Comparison of ENCODE assay signal across 28 cellular contexts in the genomic region with DNA sequence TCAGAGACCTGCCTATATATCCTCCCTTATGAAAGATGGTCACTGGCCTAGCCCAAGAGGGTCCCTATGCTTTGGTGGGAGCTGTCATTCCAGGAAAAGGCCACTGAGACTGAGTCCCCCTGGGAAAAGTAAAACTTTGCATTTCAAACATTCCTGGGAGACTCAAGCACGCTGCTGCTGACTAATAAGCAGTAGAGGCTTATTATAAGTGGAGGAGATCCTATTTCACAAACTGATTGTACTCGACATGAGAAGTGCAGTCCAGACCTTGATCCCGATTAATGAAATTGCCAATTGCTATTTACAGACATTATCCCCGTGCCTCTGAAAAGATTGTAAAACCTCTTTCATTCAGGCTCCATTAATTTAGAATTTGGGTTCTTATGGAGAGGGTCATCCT.
DNase-seq lines count a peak whose midpoint lies in the region; ATAC-seq, FAIRE-seq and TF ChIP-seq lines count a peak whose summit lies in the region.
"Had no signal": no experiment of that assay in that cellular context is flagged by ENCODE, and none has a peak within 500 bp of the region (broad histone marks: within the 10 kb centered on the region; RNA-seq: fewer than 3 reads in every experiment).

No MANE protein-coding gene starts in this region.

- TF ChIP-seq CTCF in PC-3 (conservative IDR thresholded peaks at IDR 0.05; ENCODE audit: low read depth, low read length) = no peak

- no peaks in the 10 kb centered on the region for H3K36me3 ChIP-seq in GM23248 (ENCODE audit: low read depth)
- H3K36me3 ChIP-seq in adipocyte (ENCODE audit: control insufficient read depth, insufficient read depth, low read length, severe bottlenecking) = no peaks in the 10 kb centered on the region
- no peaks in the 10 kb centered on the region for H3K36me3 ChIP-seq in PC-3 (ENCODE audit: low read depth, low read length)
- H3K36me3 ChIP-seq: right lobe of liver, thoracic aorta had no signal

- H3K27me3 ChIP-seq in GM23248 (replicated peaks; ENCODE audit: insufficient read depth) (no peaks in the 10 kb centered on the region), adipocyte (replicated peaks; ENCODE audit: control insufficient read depth, insufficient read depth, low read length) (no peaks in the 10 kb centered on the region), PC-3 (ENCODE audit: low read length) (peaks cover 33% of the 10 kb centered on the region)
- H3K27me3 ChIP-seq: right lobe of liver had no signal

- H3K9me3 ChIP-seq in GM23248 (ENCODE audit: low read depth) (no peaks in the 10 kb centered on the region), adipocyte (ENCODE audit: control insufficient read depth, low read length) (no peaks in the 10 kb centered on the region), PC-3 (ENCODE audit: low read length) (no peaks in the 10 kb centered on the region)
- H3K9me3 ChIP-seq: right lobe of liver, thoracic aorta had no signal

- H3K4me2 ChIP-seq in GM23248 (ENCODE audit: unreplicated experiment) = no peak overlapping the region
- H3K4me2 ChIP-seq in PC-3 (ENCODE audit: low read length) = no peak overlapping the region

- POLR2A ChIA-PET in PC-3 (lab: Charles Lee; ENCODE audit: unreplicated experiment) = no interaction called here
- POLR2A ChIA-PET in T-cell (lab: Charles Lee) = no interaction called here

- CTCF ChIA-PET in PC-3 (lab: Charles Lee) (no interaction called here), T-cell (lab: Charles Lee) (no interaction called here)

- H3K4me3 ChIP-seq in GM23248 = no peak overlapping the region
- H3K4me3 ChIP-seq in adipocyte (ENCODE audit: low read length) = no peak overlapping the region
- no peak overlapping the region for H3K4me3 ChIP-seq in PC-3 (ENCODE audit: low read length)
- H3K4me3 ChIP-seq: right lobe of liver, thoracic aorta had no signal

- no peaks in the 10 kb centered on the region for H3K36me3 Mint-ChIP-seq in T-cell
- H3K36me3 Mint-ChIP-seq: activated CD8-positive, alpha-beta memory T cell treated with anti-CD3 and anti-CD28 coated beads, Interleukin-2, amount 10 ng/mL, durations not matched to agents 7 days and 5 days; activated naive CD8-positive, alpha-beta T cell treated with anti-CD3 and anti-CD28 coated beads, Interleukin-2, amount 10 ng/mL, durations not matched to agents 7 days and 5 days had no signal

- ATAC-seq in PC-3 = no peak
- ATAC-seq in T-cell (replicated peaks in 1 of 4) = no peak
- ATAC-seq: activated CD8-positive, alpha-beta memory T cell treated with anti-CD3 and anti-CD28 coated beads, Interleukin-2, amount 10 ng/mL, durations not matched to agents 7 days and 5 days; activated T-cell treated with anti-CD3 and anti-CD28 coated beads, Interleukin-2, amount 50 U/mL, for 4 hours; right lobe of liver; stimulated activated naive CD8-positive, alpha-beta T cell treated with anti-CD3 and anti-CD28 coated beads, Interleukin-15, amount 100 ng/mL, for 72 hours had no signal

- no peaks in the 10 kb centered on the region for H3K9me2 ChIP-seq in GM23248 (ENCODE audit: insufficient read depth)
- H3K9me2 ChIP-seq in PC-3 (replicated peaks; ENCODE audit: low read length) = no peaks in the 10 kb centered on the region

- H3K79me2 ChIP-seq in GM23248 (ENCODE audit: insufficient read depth) (no peaks in the 10 kb centered on the region), PC-3 (ENCODE audit: low read length) (no peaks in the 10 kb centered on the region)

- H3K4me1 ChIP-seq in GM23248 (ENCODE audit: insufficient read depth) (no peaks in the 10 kb centered on the region), adipocyte (ENCODE audit: control insufficient read depth, insufficient read depth, low read length) (peaks cover 23% of the 10 kb centered on the region), PC-3 (ENCODE audit: insufficient read depth, low read length) (no peaks in the 10 kb centered on the region)
- H3K4me1 ChIP-seq: right lobe of liver had no signal

- H3F3A ChIP-seq in GM23248 (ENCODE audit: insufficient read depth) = no peaks in the 10 kb centered on the region
- H3F3A ChIP-seq in PC-3 (ENCODE audit: low read length, unreplicated experiment) = no peaks in the 10 kb centered on the region

- no peak for FAIRE-seq in GM19239 (lab: Jason Lieb, UNC)
- FAIRE-seq: astrocyte, kidney had no signal

- intact Hi-C loops in PC-3 (cut with micrococcal nuclease) = no loop called here

- H3K4me3 Mint-ChIP-seq in T-cell = no peak overlapping the region
- H3K4me3 Mint-ChIP-seq: activated CD8-positive, alpha-beta memory T cell treated with anti-CD3 and anti-CD28 coated beads, Interleukin-2, amount 10 ng/mL, durations not matched to agents 7 days and 5 days; activated naive CD8-positive, alpha-beta T cell treated with anti-CD3 and anti-CD28 coated beads, Interleukin-2, amount 10 ng/mL, durations not matched to agents 7 days and 5 days; activated T-cell treated with anti-CD3 and anti-CD28 coated beads, Interleukin-2, amount 50 U/mL, for 4 hours; H9; stimulated activated naive CD8-positive, alpha-beta T cell treated with anti-CD3 and anti-CD28 coated beads, Interleukin-15, amount 100 ng/mL, for 72 hours had no signal

- no peaks in the 10 kb centered on the region for H3K9me3 Mint-ChIP-seq in T-cell
- H3K9me3 Mint-ChIP-seq: activated naive CD8-positive, alpha-beta T cell treated with anti-CD3 and anti-CD28 coated beads, Interleukin-2, amount 10 ng/mL, durations not matched to agents 7 days and 5 days; activated T-cell treated with anti-CD3 and anti-CD28 coated beads, Interleukin-2, amount 50 U/mL, for 4 hours; H9; stimulated activated naive CD8-positive, alpha-beta T cell treated with anti-CD3 and anti-CD28 coated beads, Interleukin-15, amount 100 ng/mL, for 72 hours had no signal

- H3K27ac ChIP-seq in GM23248 (no peak overlapping the region), PC-3 (ENCODE audit: low read length) (no peak overlapping the region)
- H3K27ac ChIP-seq: right lobe of liver, RWPE1, thoracic aorta had no signal

- 63 to 65% methylated on average over 4 of the region's 4 CpGs for WGBS in GM23248 (ENCODE audit: low coverage in 1 of 2, low lambda C conversion rate in 2 of 2, missing lambda C conversion rate in 2 of 2), 2 experiments

- no peak overlapping the region for H3K9ac ChIP-seq in GM23248
- no peak overlapping the region for H3K9ac ChIP-seq in adipocyte (ENCODE audit: low read length)
- H3K9ac ChIP-seq in PC-3 (ENCODE audit: low read length) = no peak overlapping the region

- BruUV-seq in PC-3 (replicated peaks; lab: Mats Ljungman, UMichigan) = no TSS peak

- no peak overlapping the region for H2AFZ ChIP-seq in GM23248
- no peak overlapping the region for H2AFZ ChIP-seq in PC-3 (ENCODE audit: low read length)

- H3K27me3 Mint-ChIP-seq in T-cell = peaks cover 9 to 15% of the 10 kb centered on the region in 2 donors
- H3K27me3 Mint-ChIP-seq: activated naive CD8-positive, alpha-beta T cell treated with anti-CD3 and anti-CD28 coated beads, Interleukin-2, amount 10 ng/mL, durations not matched to agents 7 days and 5 days had no signal

- H3K27ac Mint-ChIP-seq in T-cell = no peak overlapping the region
- H3K27ac Mint-ChIP-seq: activated CD8-positive, alpha-beta memory T cell treated with anti-CD3 and anti-CD28 coated beads, Interleukin-2, amount 10 ng/mL, durations not matched to agents 7 days and 5 days; activated naive CD8-positive, alpha-beta T cell treated with anti-CD3 and anti-CD28 coated beads, Interleukin-2, amount 10 ng/mL, durations not matched to agents 7 days and 5 days; H9; stimulated activated naive CD8-positive, alpha-beta T cell treated with anti-CD3 and anti-CD28 coated beads, Interleukin-15, amount 100 ng/mL, for 72 hours had no signal

- H4K20me1 ChIP-seq in GM23248 (ENCODE audit: insufficient read depth) (no peaks in the 10 kb centered on the region), PC-3 (ENCODE audit: low read length) (no peaks in the 10 kb centered on the region)

- peak; percentile 22 for DNase-seq in AG08396 (ENCODE audit: low spot score)
- DNase-seq in GM23248 = peak; percentile 26
- peak; percentile 22 for DNase-seq in adipocyte (ENCODE audit: low read depth)
- DNase-seq in myocyte (ENCODE audit: low read depth) = peak; percentile 8
- no peak for DNase-seq in GM19239 (ENCODE audit: insufficient read length, low spot score)
- no peak for DNase-seq in PC-3
- DNase-seq in T-cell = no peak
- DNase-seq: ACHN; activated CD4-positive, CD25-positive, alpha-beta regulatory T cell; activated CD8-positive, alpha-beta memory T cell treated with anti-CD3 and anti-CD28 coated beads, Interleukin-2, amount 10 ng/mL, durations not matched to agents 7 days and 5 days; activated gamma-delta T cell; activated naive CD8-positive, alpha-beta T cell treated with anti-CD3 and anti-CD28 coated beads, Interleukin-2, amount 10 ng/mL, durations not matched to agents 7 days and 5 days; activated T-cell treated with anti-CD3 and anti-CD28 coated beads, Interleukin-2, amount 50 U/mL, for 4 hours; C1 segment of cervical spinal cord; erythroblast; H9; Karpas-422; kidney; NCI-H2029 treated with DMSO at 0.1 percent for 48 hours; NCI-H446; NCI-H774; posterior cingulate gyrus; right lobe of liver; stimulated activated CD8-positive, alpha-beta memory T cell treated with anti-CD3 and anti-CD28 coated beads, Interleukin-4, amount 100 ng/mL, for 48 hours; stimulated activated naive CD8-positive, alpha-beta T cell treated with anti-CD3 and anti-CD28 coated beads, Interleukin-15, amount 100 ng/mL, for 72 hours had no signal

- in situ Hi-C loops in GM23248 (cut with MboI) = loop anchor here (25.0 kb wide), 1 partner anchor 369 kb away; no protein-coding TSS in a partner anchor

- no peaks in the 10 kb centered on the region for H3K4me1 Mint-ChIP-seq in T-cell
- H3K4me1 Mint-ChIP-seq: activated CD8-positive, alpha-beta memory T cell treated with anti-CD3 and anti-CD28 coated beads, Interleukin-2, amount 10 ng/mL, durations not matched to agents 7 days and 5 days; activated naive CD8-positive, alpha-beta T cell treated with anti-CD3 and anti-CD28 coated beads, Interleukin-2, amount 10 ng/mL, durations not matched to agents 7 days and 5 days; H9; stimulated activated naive CD8-positive, alpha-beta T cell treated with anti-CD3 and anti-CD28 coated beads, Interleukin-15, amount 100 ng/mL, for 72 hours had no signal

Comparison
In these comparisons a context has a peak if more than half of its experiments do, and no peak if none do; other contexts are left out.
1. DNase-seq: peak in AG08396 (single experiment), GM23248 (single experiment), adipocyte (single experiment) and myocyte (single experiment); none in GM19239 (single experiment), PC-3 (single experiment) and T-cell (0 of 34).